Comparison of ENCODE assay signal across 1 cellular context in genomic region chr3:38805765-38806386, GRCh38.
TF ChIP-seq lines count a peak whose summit lies in the region.

No MANE protein-coding gene starts in this region.

TF ChIP-seq in HepG2, 621 proteins besides CTCF, POLR2A, EP300 and RAD21 (continued from another document and continues in another):
- TF ChIP-seq, protein P1, sequence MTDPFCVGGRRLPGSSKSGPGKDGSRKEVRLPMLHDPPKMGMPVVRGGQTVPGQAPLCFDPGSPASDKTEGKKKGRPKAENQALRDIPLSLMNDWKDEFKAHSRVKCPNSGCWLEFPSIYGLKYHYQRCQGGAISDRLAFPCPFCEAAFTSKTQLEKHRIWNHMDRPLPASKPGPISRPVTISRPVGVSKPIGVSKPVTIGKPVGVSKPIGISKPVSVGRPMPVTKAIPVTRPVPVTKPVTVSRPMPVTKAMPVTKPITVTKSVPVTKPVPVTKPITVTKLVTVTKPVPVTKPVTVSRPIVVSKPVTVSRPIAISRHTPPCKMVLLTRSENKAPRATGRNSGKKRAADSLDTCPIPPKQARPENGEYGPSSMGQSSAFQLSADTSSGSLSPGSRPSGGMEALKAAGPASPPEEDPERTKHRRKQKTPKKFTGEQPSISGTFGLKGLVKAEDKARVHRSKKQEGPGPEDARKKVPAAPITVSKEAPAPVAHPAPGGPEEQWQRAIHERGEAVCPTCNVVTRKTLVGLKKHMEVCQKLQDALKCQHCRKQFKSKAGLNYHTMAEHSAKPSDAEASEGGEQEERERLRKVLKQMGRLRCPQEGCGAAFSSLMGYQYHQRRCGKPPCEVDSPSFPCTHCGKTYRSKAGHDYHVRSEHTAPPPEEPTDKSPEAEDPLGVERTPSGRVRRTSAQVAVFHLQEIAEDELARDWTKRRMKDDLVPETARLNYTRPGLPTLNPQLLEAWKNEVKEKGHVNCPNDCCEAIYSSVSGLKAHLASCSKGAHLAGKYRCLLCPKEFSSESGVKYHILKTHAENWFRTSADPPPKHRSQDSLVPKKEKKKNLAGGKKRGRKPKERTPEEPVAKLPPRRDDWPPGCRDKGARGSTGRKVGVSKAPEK (CRISPR knock-in tag; IDR thresholded peaks at IDR 0.05; ENCODE audit: borderline replicate concordance): 0 out of 2 replicates have a peak, but pooled peaks have one; percentile 35
- TF ChIP-seq, protein P2, sequence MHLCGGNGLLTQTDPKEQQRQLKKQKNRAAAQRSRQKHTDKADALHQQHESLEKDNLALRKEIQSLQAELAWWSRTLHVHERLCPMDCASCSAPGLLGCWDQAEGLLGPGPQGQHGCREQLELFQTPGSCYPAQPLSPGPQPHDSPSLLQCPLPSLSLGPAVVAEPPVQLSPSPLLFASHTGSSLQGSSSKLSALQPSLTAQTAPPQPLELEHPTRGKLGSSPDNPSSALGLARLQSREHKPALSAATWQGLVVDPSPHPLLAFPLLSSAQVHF (CRISPR knock-in tag; IDR thresholded peaks at IDR 0.05): peak; percentile 97
- no peak for TF ChIP-seq DNMT1 (CRISPR knock-in tag; IDR thresholded peaks at IDR 0.05)
- no peak for TF ChIP-seq RFX5 (IDR thresholded peaks at IDR 0.05; ENCODE audit: low read depth, low read length)
- no peak; the same call in 1 of the 2 replicates for TF ChIP-seq ZNF839 (CRISPR knock-in tag; IDR thresholded peaks at IDR 0.05; ENCODE audit: borderline replicate concordance)
- TF ChIP-seq ZNF33A (CRISPR knock-in tag; IDR thresholded peaks at IDR 0.05; ENCODE audit: borderline replicate concordance): no peak
- TF ChIP-seq ZNF768 (CRISPR knock-in tag; IDR thresholded peaks at IDR 0.05): no peak; the same call in 1 of the 2 replicates
- TF ChIP-seq ZSCAN31 (CRISPR knock-in tag; IDR thresholded peaks at IDR 0.05; ENCODE audit: low read depth): peak; percentile 97
- TF ChIP-seq HMG20A (CRISPR knock-in tag; IDR thresholded peaks at IDR 0.05; ENCODE audit: borderline replicate concordance): peak; percentile 83
- TF ChIP-seq, protein P3, sequence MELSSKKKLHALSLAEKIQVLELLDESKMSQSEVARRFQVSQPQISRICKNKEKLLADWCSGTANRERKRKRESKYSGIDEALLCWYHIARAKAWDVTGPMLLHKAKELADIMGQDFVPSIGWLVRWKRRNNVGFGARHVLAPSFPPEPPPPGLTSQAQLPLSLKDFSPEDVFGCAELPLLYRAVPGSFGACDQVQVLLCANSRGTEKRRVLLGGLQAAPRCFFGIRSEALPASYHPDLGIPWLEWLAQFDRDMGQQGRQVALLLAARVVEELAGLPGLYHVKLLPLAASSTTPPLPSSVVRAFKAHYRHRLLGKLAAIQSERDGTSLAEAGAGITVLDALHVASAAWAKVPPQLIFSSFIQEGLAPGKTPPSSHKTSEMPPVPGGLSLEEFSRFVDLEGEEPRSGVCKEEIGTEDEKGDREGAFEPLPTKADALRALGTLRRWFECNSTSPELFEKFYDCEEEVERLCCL (CRISPR knock-in tag; IDR thresholded peaks at IDR 0.05; ENCODE audit: borderline replicate concordance): peak; percentile 99
- TF ChIP-seq ZFP41 (CRISPR knock-in tag; IDR thresholded peaks at IDR 0.05; ENCODE audit: borderline replicate concordance): peak; percentile 89; the same call in 1 of the 2 replicates
- TF ChIP-seq, protein P4, sequence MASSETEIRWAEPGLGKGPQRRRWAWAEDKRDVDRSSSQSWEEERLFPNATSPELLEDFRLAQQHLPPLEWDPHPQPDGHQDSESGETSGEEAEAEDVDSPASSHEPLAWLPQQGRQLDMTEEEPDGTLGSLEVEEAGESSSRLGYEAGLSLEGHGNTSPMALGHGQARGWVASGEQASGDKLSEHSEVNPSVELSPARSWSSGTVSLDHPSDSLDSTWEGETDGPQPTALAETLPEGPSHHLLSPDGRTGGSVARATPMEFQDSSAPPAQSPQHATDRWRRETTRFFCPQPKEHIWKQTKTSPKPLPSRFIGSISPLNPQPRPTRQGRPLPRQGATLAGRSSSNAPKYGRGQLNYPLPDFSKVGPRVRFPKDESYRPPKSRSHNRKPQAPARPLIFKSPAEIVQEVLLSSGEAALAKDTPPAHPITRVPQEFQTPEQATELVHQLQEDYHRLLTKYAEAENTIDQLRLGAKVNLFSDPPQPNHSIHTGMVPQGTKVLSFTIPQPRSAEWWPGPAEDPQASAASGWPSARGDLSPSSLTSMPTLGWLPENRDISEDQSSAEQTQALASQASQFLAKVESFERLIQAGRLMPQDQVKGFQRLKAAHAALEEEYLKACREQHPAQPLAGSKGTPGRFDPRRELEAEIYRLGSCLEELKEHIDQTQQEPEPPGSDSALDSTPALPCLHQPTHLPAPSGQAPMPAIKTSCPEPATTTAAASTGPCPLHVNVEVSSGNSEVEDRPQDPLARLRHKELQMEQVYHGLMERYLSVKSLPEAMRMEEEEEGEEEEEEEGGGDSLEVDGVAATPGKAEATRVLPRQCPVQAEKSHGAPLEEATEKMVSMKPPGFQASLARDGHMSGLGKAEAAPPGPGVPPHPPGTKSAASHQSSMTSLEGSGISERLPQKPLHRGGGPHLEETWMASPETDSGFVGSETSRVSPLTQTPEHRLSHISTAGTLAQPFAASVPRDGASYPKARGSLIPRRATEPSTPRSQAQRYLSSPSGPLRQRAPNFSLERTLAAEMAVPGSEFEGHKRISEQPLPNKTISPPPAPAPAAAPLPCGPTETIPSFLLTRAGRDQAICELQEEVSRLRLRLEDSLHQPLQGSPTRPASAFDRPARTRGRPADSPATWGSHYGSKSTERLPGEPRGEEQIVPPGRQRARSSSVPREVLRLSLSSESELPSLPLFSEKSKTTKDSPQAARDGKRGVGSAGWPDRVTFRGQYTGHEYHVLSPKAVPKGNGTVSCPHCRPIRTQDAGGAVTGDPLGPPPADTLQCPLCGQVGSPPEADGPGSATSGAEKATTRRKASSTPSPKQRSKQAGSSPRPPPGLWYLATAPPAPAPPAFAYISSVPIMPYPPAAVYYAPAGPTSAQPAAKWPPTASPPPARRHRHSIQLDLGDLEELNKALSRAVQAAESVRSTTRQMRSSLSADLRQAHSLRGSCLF (CRISPR knock-in tag; IDR thresholded peaks at IDR 0.05; ENCODE audit: borderline replicate concordance): peak; percentile 99
- peak; percentile 96; the same call in 1 of the 2 replicates for TF ChIP-seq ZNF615 (CRISPR knock-in tag; IDR thresholded peaks at IDR 0.05; ENCODE audit: borderline replicate concordance)
- TF ChIP-seq, protein P5, sequence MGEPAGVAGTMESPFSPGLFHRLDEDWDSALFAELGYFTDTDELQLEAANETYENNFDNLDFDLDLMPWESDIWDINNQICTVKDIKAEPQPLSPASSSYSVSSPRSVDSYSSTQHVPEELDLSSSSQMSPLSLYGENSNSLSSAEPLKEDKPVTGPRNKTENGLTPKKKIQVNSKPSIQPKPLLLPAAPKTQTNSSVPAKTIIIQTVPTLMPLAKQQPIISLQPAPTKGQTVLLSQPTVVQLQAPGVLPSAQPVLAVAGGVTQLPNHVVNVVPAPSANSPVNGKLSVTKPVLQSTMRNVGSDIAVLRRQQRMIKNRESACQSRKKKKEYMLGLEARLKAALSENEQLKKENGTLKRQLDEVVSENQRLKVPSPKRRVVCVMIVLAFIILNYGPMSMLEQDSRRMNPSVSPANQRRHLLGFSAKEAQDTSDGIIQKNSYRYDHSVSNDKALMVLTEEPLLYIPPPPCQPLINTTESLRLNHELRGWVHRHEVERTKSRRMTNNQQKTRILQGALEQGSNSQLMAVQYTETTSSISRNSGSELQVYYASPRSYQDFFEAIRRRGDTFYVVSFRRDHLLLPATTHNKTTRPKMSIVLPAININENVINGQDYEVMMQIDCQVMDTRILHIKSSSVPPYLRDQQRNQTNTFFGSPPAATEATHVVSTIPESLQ (CRISPR knock-in tag; conservative IDR thresholded peaks at IDR 0.05): peak; percentile 99
- TF ChIP-seq, protein P6, sequence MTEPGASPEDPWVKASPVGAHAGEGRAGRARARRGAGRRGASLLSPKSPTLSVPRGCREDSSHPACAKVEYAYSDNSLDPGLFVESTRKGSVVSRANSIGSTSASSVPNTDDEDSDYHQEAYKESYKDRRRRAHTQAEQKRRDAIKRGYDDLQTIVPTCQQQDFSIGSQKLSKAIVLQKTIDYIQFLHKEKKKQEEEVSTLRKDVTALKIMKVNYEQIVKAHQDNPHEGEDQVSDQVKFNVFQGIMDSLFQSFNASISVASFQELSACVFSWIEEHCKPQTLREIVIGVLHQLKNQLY (CRISPR knock-in tag; IDR thresholded peaks at IDR 0.05): peak; percentile 77
- TF ChIP-seq, protein P7, sequence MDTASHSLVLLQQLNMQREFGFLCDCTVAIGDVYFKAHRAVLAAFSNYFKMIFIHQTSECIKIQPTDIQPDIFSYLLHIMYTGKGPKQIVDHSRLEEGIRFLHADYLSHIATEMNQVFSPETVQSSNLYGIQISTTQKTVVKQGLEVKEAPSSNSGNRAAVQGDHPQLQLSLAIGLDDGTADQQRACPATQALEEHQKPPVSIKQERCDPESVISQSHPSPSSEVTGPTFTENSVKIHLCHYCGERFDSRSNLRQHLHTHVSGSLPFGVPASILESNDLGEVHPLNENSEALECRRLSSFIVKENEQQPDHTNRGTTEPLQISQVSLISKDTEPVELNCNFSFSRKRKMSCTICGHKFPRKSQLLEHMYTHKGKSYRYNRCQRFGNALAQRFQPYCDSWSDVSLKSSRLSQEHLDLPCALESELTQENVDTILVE (CRISPR knock-in tag; IDR thresholded peaks at IDR 0.05): peak; percentile 99
- peak; percentile 98 for TF ChIP-seq ZNF704 (CRISPR knock-in tag; IDR thresholded peaks at IDR 0.05; ENCODE audit: borderline replicate concordance)
- TF ChIP-seq ZNF788 (CRISPR knock-in tag; IDR thresholded peaks at IDR 0.05; ENCODE audit: borderline replicate concordance): no peak
- peak; percentile 99 for TF ChIP-seq HES4 (CRISPR knock-in tag; IDR thresholded peaks at IDR 0.05; ENCODE audit: borderline replicate concordance)
- TF ChIP-seq ZFP36L2 (CRISPR knock-in tag; IDR thresholded peaks at IDR 0.05): peak; percentile 99
- TF ChIP-seq HNF4A (CRISPR knock-in tag; IDR thresholded peaks at IDR 0.05): no peak; the same call in 1 of the 2 replicates
- peak; percentile 81 for TF ChIP-seq DRAP1 (CRISPR knock-in tag; IDR thresholded peaks at IDR 0.05)
- peak; percentile 97; the same call in 1 of the 2 replicates for TF ChIP-seq SNAPC5 (CRISPR knock-in tag; IDR thresholded peaks at IDR 0.05; ENCODE audit: borderline replicate concordance)
- TF ChIP-seq TCF7L2 (IDR thresholded peaks at IDR 0.05; ENCODE audit: low read depth, low read length): no peak
- no peak for TF ChIP-seq RBM39 (IDR thresholded peaks at IDR 0.05; ENCODE audit: low read depth, low read length, poor library complexity, severe bottlenecking)
- TF ChIP-seq ZNF597 (CRISPR knock-in tag; IDR thresholded peaks at IDR 0.05): no peak
- TF ChIP-seq, protein P8, sequence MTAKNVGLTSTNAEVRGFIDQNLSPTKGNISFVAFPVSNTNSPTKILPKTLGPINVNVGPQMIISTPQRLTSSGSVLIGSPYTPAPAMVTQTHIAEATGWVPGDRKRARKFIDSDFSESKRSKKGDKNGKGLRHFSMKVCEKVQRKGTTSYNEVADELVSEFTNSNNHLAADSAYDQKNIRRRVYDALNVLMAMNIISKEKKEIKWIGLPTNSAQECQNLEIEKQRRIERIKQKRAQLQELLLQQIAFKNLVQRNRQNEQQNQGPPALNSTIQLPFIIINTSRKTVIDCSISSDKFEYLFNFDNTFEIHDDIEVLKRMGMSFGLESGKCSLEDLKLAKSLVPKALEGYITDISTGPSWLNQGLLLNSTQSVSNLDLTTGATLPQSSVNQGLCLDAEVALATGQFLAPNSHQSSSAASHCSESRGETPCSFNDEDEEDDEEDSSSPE (CRISPR knock-in tag; IDR thresholded peaks at IDR 0.05): peak; percentile 72
- TF ChIP-seq ZNF430 (CRISPR knock-in tag; IDR thresholded peaks at IDR 0.05): peak; percentile 100
- peak; percentile 87 for TF ChIP-seq PITX1 (CRISPR knock-in tag; IDR thresholded peaks at IDR 0.05)
- TF ChIP-seq FOXJ3 (CRISPR knock-in tag; IDR thresholded peaks at IDR 0.05; ENCODE audit: borderline replicate concordance): no peak
- peak; percentile 96 for TF ChIP-seq MTF1 (CRISPR knock-in tag; IDR thresholded peaks at IDR 0.05)
- peak; percentile 31; the same call in 1 of the 2 replicates for TF ChIP-seq DR1 (CRISPR knock-in tag; IDR thresholded peaks at IDR 0.05)
- peak; percentile 98 for TF ChIP-seq ARNT2 (CRISPR knock-in tag; IDR thresholded peaks at IDR 0.05; ENCODE audit: low read depth)
- peak; percentile 17; the same call in 1 of the 2 replicates for TF ChIP-seq ZNF362 (CRISPR knock-in tag; IDR thresholded peaks at IDR 0.05; ENCODE audit: borderline replicate concordance)
- TF ChIP-seq, protein P9, sequence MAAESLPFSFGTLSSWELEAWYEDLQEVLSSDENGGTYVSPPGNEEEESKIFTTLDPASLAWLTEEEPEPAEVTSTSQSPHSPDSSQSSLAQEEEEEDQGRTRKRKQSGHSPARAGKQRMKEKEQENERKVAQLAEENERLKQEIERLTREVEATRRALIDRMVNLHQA (CRISPR knock-in tag; IDR thresholded peaks at IDR 0.05): no peak
- 0 out of 2 replicates have a peak, but pooled peaks have one; percentile 39 for TF ChIP-seq NFIB (CRISPR knock-in tag; IDR thresholded peaks at IDR 0.05; ENCODE audit: borderline replicate concordance)
- TF ChIP-seq ZNF224 (CRISPR knock-in tag; IDR thresholded peaks at IDR 0.05): no peak
- peak; percentile 98 for TF ChIP-seq KLF12 (CRISPR knock-in tag; IDR thresholded peaks at IDR 0.05; ENCODE audit: borderline replicate concordance)
- TF ChIP-seq KLF9 (CRISPR knock-in tag; IDR thresholded peaks at IDR 0.05; ENCODE audit: low read depth): peak; percentile 96; the same call in 1 of the 2 replicates
- no peak for TF ChIP-seq NCOA1 (CRISPR knock-in tag; IDR thresholded peaks at IDR 0.05)
